20 cellular contexts compared by ENCODE assay signal in the genomic region with DNA sequence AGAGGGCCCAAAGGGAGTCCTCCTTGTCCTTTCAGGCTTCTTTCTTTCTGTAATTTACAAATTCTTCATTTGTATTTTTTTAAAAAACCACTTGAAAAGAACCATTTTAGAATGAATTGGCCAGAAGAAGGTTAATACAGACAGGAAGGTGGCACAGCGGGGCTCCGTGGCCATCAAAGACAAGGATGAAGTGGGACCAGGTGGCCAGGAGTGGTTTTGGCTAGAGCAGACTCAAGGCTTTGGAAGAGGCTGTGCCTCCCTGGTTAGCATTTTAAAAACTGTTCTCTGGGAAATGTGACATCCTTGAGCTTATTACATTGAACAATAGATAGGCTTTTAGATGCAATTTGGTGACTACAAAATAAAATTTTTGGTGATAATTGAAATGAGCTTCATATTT. TPM values are rescaled to one million over a fixed set of nuclear protein-coding genes. Genes with fewer than 3 reads are reported as not detected.
"Had no signal": no experiment of that assay in that cellular context is flagged by ENCODE, and none has a peak within 500 bp of the region (broad histone marks: within the 10 kb centered on the region; RNA-seq: fewer than 3 reads in every experiment).

No MANE protein-coding gene starts in this region.

- H3K9me3 Mint-ChIP-seq: activated B cell treated with CpG ODN at 0.5 μM for 24 hours; activated CD4-positive, alpha-beta T cell treated with anti-CD3 and anti-CD28 coated beads, Interleukin-2, amount 10 ng/mL, durations not matched to agents 24 days and 14 days; activated naive CD8-positive, alpha-beta T cell treated with anti-CD3 and anti-CD28 coated beads for 36 hours; activated T-cell treated with anti-CD3 and anti-CD28 coated beads, Interleukin-2, amount 50 U/mL, for 72 hours; stimulated activated naive CD8-positive, alpha-beta T cell treated with anti-CD3 and anti-CD28 coated beads, Interleukin-15, Interleukin-2, amounts not matched to agents 100 ng/mL and 50 ng/mL, for 24 hours had no signal

- DNase-seq: activated B cell treated with CpG ODN at 0.5 μM for 24 hours; activated CD4-positive, alpha-beta T cell treated with anti-CD3 and anti-CD28 coated beads, Interleukin-2, amount 10 ng/mL, durations not matched to agents 24 days and 14 days; activated CD8-positive, alpha-beta memory T cell treated with anti-CD3 and anti-CD28 coated beads, Interleukin-2, amount 50 U/mL, for 48 hours; activated gamma-delta T cell; activated naive CD8-positive, alpha-beta T cell treated with anti-CD3 and anti-CD28 coated beads for 36 hours; activated T-cell treated with anti-CD3 and anti-CD28 coated beads, Interleukin-2, amount 50 U/mL, for 72 hours; amygdala; body of pancreas; cortex of kidney; effector CD8-positive, alpha-beta T cell; esophagus squamous epithelium; hippocampal formation; kidney; left lung; mammary epithelial cell; ovary; trophoblast cell had no signal

- H3K27ac Mint-ChIP-seq: activated B cell treated with CpG ODN at 0.5 μM for 24 hours; activated CD4-positive, alpha-beta T cell treated with anti-CD3 and anti-CD28 coated beads, Interleukin-2, amount 10 ng/mL, durations not matched to agents 24 days and 14 days; activated naive CD8-positive, alpha-beta T cell treated with anti-CD3 and anti-CD28 coated beads for 36 hours; activated T-cell treated with anti-CD3 and anti-CD28 coated beads, Interleukin-2, amount 50 U/mL, for 72 hours; neural progenitor cell; stimulated activated naive CD8-positive, alpha-beta T cell treated with anti-CD3 and anti-CD28 coated beads, Interleukin-15, Interleukin-2, amounts not matched to agents 100 ng/mL and 50 ng/mL, for 24 hours had no signal

- ATAC-seq: activated T-cell treated with anti-CD3 and anti-CD28 coated beads, Interleukin-2, amount 50 U/mL, for 72 hours; body of pancreas; left lung; sciatic nerve had no signal

- H3K4me3 Mint-ChIP-seq: activated B cell treated with CpG ODN at 0.5 μM for 24 hours; activated CD4-positive, alpha-beta T cell treated with anti-CD3 and anti-CD28 coated beads, Interleukin-2, amount 10 ng/mL, durations not matched to agents 24 days and 14 days; activated naive CD8-positive, alpha-beta T cell treated with anti-CD3 and anti-CD28 coated beads for 36 hours; activated T-cell treated with anti-CD3 and anti-CD28 coated beads, Interleukin-2, amount 50 U/mL, for 72 hours; neural progenitor cell; stimulated activated naive CD8-positive, alpha-beta T cell treated with anti-CD3 and anti-CD28 coated beads, Interleukin-15, Interleukin-2, amounts not matched to agents 100 ng/mL and 50 ng/mL, for 24 hours had no signal

- H3K4me1 Mint-ChIP-seq: activated B cell treated with CpG ODN at 0.5 μM for 24 hours; activated CD4-positive, alpha-beta T cell treated with anti-CD3 and anti-CD28 coated beads, Interleukin-2, amount 10 ng/mL, durations not matched to agents 24 days and 14 days; activated naive CD8-positive, alpha-beta T cell treated with anti-CD3 and anti-CD28 coated beads for 36 hours; neural progenitor cell had no signal

- H3K36me3 Mint-ChIP-seq: activated naive CD8-positive, alpha-beta T cell treated with anti-CD3 and anti-CD28 coated beads for 36 hours; neural progenitor cell had no signal

RNA-seq across cellular contexts. Expression of a gene that starts 48.4 kb away (rescaled TPM):
- total RNA-seq: activated B cell treated with CpG ODN at 0.5 μM for 24 hours, esophagus squamous epithelium had no signal
